ENCODE assay signal across 1 cellular context in the genomic region with DNA sequence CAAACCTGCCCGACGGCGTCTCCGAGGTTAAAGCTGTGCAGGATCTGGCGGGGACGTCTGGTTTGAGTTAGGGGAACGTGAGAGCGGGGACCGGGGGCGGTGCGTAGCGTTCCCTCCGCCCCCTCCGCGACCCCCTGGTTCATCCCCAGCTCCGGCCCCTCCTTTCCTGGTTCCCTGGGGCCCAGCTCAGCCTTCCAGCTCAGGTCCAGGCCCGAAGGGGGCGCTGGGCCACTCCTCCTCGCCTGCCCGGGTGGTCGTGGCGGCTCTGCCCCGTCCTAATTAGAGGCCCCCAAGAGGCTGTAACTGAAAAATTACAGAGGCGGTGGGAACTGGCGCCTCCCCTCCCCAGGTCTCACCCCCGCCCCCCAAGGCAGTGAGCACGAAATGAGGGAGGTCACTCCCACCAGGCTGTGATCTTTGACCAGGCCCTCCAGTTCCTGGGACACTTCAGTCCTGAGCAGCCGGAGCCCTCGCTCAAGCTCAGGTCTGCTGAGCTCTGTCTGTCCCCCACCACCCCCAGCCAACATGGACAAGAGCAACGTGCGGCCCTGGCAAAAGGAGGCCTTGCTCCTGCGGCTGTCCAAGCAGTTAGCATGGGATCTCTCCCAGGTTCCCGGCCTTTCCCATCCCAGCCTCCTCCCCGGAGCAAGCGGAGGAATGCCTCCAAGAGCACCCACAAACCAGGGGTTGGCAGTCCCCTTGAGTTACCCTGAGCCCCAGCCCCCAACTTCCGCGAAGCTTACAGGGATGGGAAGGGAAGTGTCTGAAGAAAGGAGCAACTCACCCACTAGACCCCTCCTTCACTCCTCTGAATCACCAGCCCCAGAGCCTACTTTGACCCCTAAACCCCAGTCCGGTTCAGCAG.
TF ChIP-seq lines count a peak whose summit lies in the region.

No MANE protein-coding gene starts in this region.

TF ChIP-seq in endothelial cell of umbilical vein, 7 proteins besides CTCF, POLR2A, EP300 and RAD21:
- TF ChIP-seq POLR2AphosphoS5 (IDR thresholded peaks at IDR 0.05; ENCODE audit: insufficient read depth, low read depth, low read length), result no peak
- TF ChIP-seq EZH2 (IDR thresholded peaks at IDR 0.05; ENCODE audit: borderline replicate concordance, low read depth, low read length, severe bottlenecking), result no peak
- TF ChIP-seq FOS (IDR thresholded peaks at IDR 0.05; ENCODE audit: borderline replicate concordance, insufficient read depth, low read length), result no peak
- TF ChIP-seq JUN (IDR thresholded peaks at IDR 0.05; ENCODE audit: borderline replicate concordance, insufficient read depth, insufficient read length, low read depth), result no peak
- no peak for TF ChIP-seq MYC (IDR thresholded peaks at IDR 0.05; ENCODE audit: low read depth, low read length)
- no peak for TF ChIP-seq GATA2 (IDR thresholded peaks at IDR 0.05; ENCODE audit: insufficient read depth, insufficient read length, low read depth, low read length)
- TF ChIP-seq, protein P1, sequence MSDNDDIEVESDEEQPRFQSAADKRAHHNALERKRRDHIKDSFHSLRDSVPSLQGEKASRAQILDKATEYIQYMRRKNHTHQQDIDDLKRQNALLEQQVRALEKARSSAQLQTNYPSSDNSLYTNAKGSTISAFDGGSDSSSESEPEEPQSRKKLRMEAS (IDR thresholded peaks at IDR 0.05; ENCODE audit: insufficient read depth, insufficient read length), result no peak
